11 cellular contexts compared by ENCODE assay signal in the genomic region with DNA sequence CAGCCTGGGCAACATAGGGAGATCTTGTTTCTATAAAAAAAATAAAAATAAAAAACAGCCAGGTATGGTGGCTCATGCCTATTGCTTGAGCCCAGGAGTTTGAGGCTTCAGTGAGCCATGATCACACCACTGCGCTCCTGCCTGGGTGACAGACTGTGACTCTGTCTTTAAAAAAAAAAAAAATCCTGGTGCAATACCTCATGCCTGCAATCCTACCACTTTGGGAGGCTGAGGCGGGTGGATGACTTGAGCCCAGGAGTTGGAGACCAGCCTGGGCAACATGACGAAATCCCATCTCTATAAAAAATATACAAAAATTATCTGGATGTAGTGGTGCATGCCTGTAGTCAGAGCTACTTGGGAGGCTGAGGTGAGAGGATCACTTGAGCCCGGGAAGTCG. TPM values are rescaled to one million over a fixed set of nuclear protein-coding genes. Genes with fewer than 3 reads are reported as not detected.
"Had no signal": no experiment of that assay in that cellular context is flagged by ENCODE, and none has a peak within 500 bp of the region (broad histone marks: within the 10 kb centered on the region; RNA-seq: fewer than 3 reads in every experiment).

No MANE protein-coding gene starts in this region.

RNA-seq across cellular contexts. Expression of gene EVPLL, which starts 1.0 kb away (rescaled TPM):
- total RNA-seq: activated B cell treated with CpG ODN at 0.5 μM for 24 hours; activated CD4-positive, alpha-beta memory T cell treated with anti-CD3 and anti-CD28 coated beads for 36 hours; activated naive CD4-positive, alpha-beta T cell treated with anti-CD3 and anti-CD28 coated beads for 36 hours; activated T-helper 1 cell treated with anti-CD3 and anti-CD28 coated beads, Interleukin-12 subunit alpha, Interleukin-12 subunit beta, Interleukin-2, Interleukin-4 antibody, amounts not matched to agents 30 ng/mL and 10 ng/mL and 1 ng/mL, durations not matched to agents 14 hours and 24 hours and 36 hours; adrenal gland; astrocyte; body of pancreas; K562; M059J; OCI-LY7; Right ventricle myocardium superior had no signal
